In the genomic region with DNA sequence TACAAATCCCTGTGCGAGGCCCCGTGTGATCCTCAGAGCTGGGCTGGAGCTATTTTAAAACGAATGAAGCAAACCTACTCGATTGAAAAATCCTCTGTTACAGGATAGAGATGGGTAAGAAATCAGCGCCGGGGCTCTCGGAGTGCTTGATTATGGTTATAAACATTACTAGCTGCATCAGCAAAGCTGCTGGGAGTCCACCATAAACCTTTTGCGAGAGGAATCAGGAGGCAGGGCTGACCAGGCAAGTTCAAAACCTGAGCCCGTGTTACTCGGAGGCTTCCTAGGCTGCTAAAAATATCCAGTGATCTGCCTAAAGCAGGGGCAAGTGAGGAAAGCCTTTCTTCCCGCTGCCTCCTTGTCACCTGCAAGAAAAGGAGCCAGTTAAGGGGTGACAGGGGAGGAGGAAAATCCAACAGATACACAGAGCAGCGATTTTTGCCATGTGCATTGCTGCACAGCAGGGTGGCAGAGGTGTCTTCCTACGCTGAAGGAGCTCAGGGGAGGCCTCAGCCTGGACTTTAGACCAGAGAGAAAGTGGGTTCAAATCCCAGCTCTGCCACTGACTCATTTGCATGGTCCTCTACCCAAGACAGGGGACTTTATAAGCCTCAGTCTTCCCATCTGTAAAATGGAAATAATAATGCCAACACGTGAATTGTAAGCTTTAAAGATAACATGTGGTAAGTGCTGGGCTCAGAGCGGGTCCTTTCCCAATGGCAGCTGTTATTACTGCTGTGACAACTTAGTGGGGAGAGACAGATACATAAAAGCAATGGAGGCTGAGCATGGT, we compare ENCODE assay signal across 16 cellular contexts.
A peak's percentile ranks its signal among the peaks of the same experiment; 100 is the strongest.
DNase-seq lines count a peak whose midpoint lies in the region; ATAC-seq, FAIRE-seq and TF ChIP-seq lines count a peak whose summit lies in the region.
"Had no signal": no experiment of that assay in that cellular context is flagged by ENCODE, and none has a peak within 500 bp of the region (broad histone marks: within the 10 kb centered on the region; RNA-seq: fewer than 3 reads in every experiment).

No MANE protein-coding gene starts in this region.

- H3K9me3 ChIP-seq in left ventricle myocardium inferior (replicated peaks) = peaks cover 27% of the 10 kb centered on the region

- TF ChIP-seq CTCF in left ventricle myocardium inferior (IDR thresholded peaks at IDR 0.05; ENCODE audit: borderline replicate concordance) (no peak), brain (conservative IDR thresholded peaks at IDR 0.05) (no peak), nephron (IDR thresholded peaks at IDR 0.05; ENCODE audit: unreplicated experiment in 3 of 3) (no peak)

- H3K27ac Mint-ChIP-seq in brain (peak overlapping the region in 4 of 5 experiments; percentile 0 to 92 (median 62)), nephron (peak overlapping the region; percentile 23 to 57 (median 36))

- H3K36me3 ChIP-seq in left ventricle myocardium inferior = no peaks in the 10 kb centered on the region

- peaks cover 8 to 30% (median 8%) of the 10 kb centered on the region in 5 experiments for H3K9me3 Mint-ChIP-seq in brain
- H3K9me3 Mint-ChIP-seq in nephron = peaks cover 3% of the 10 kb centered on the region

- H3K4me1 Mint-ChIP-seq in brain = peaks cover 23% of the 10 kb centered on the region
- peaks cover 15% of the 10 kb centered on the region for H3K4me1 Mint-ChIP-seq in nephron

- ATAC-seq in Right ventricle myocardium inferior (no peak), GM18858 (IDR thresholded peaks at IDR 0.05; ENCODE audit: unreplicated experiment) (no peak), GM21367 (IDR thresholded peaks at IDR 0.05; ENCODE audit: unreplicated experiment) (no peak), HG02623 (IDR thresholded peaks at IDR 0.05; ENCODE audit: unreplicated experiment) (no peak)
- ATAC-seq: GM12878 had no signal

- H3K27me3 Mint-ChIP-seq in brain (peaks cover 27% of the 10 kb centered on the region), nephron (ENCODE audit: low read depth) (peaks cover 18% of the 10 kb centered on the region)

- H3K4me3 Mint-ChIP-seq in brain (peak overlapping the region in 1 of 5 experiments; percentile 14), nephron (no peak overlapping the region)

- H3K4me1 ChIP-seq in left ventricle myocardium inferior = peaks cover 21% of the 10 kb centered on the region

- H3K27me3 ChIP-seq in left ventricle myocardium inferior (ENCODE audit: low read depth) = peaks cover 11% of the 10 kb centered on the region

- H3K36me3 Mint-ChIP-seq in brain (no peaks in the 10 kb centered on the region), nephron (ENCODE audit: low read depth) (no peaks in the 10 kb centered on the region)

- H3K4me3 ChIP-seq in left ventricle myocardium inferior = peak overlapping the region; percentile 29
- H3K4me3 ChIP-seq: GM12878 had no signal

- TF ChIP-seq POLR2A in GM12892 (IDR thresholded peaks at IDR 0.05; ENCODE audit: low read depth, low read length) = no peak

- DNase-seq in left ventricle myocardium inferior = no peak
- no peak for DNase-seq in Right ventricle myocardium inferior (ENCODE audit: missing footprints)
- DNase-seq in GM12892 (ENCODE audit: insufficient read length) = no peak
- DNase-seq: KBM-7, NCI-H1436 treated with DMSO at 0.1 percent for 48 hours, NCI-H2081, NCI-H526, OCI-M1 had no signal

- H3K27ac ChIP-seq in left ventricle myocardium inferior (replicated peaks) = peak overlapping the region; percentile 58
- H3K27ac ChIP-seq: C4-2B, RWPE1 had no signal

- intact Hi-C loops in left ventricle myocardium inferior (cut with micrococcal nuclease) = no loop called here
- intact Hi-C loops in Right ventricle myocardium inferior (cut with DNase I) = no loop called here

- FAIRE-seq in GM12892 (lab: Jason Lieb, UNC) = no peak
- FAIRE-seq: GM12878 had no signal
